14 cellular contexts compared by ENCODE assay signal in genomic region chr4:152451496-152451895, GRCh38.
DNase-seq lines count a peak whose midpoint lies in the region; ATAC-seq lines count a peak whose summit lies in the region.
"Had no signal": no experiment of that assay in that cellular context is flagged by ENCODE, and none has a peak within 500 bp of the region (broad histone marks: within the 10 kb centered on the region; RNA-seq: fewer than 3 reads in every experiment).

No MANE protein-coding gene starts in this region.

- H3K4me3 ChIP-seq in BLaER1: no peak overlapping the region

- no peak overlapping the region for H3K27ac ChIP-seq in BLaER1
- H3K27ac ChIP-seq: C4-2B, HL-60 had no signal

- peak overlapping the region; percentile 72 for H3K4me2 ChIP-seq in BLaER1

- no peak for ATAC-seq in GM19455 (IDR thresholded peaks at IDR 0.05; ENCODE audit: unreplicated experiment)
- ATAC-seq: HCT116 had no signal

- peak; percentile 57 for DNase-seq in DMS53 (lab: John Stamatoyannopoulos, UW)
- peak; percentile 5 for DNase-seq in HK-2 (ENCODE audit: unreplicated experiment)
- peak; percentile 50 for DNase-seq in left kidney (ENCODE audit: low read depth, low spot score)
- DNase-seq in hypothalamus (lab: John Stamatoyannopoulos, UW): no peak
- no peak for DNase-seq in GM19240 (ENCODE audit: insufficient read length, low spot score)
- DNase-seq: ACHN; CD4-positive, alpha-beta memory T cell; DMS153; KBM-7 had no signal

- peaks cover 27% of the 10 kb centered on the region for H3K4me1 ChIP-seq in BLaER1

- H3K9ac ChIP-seq in BLaER1: no peak overlapping the region

- H3K36me3 ChIP-seq in BLaER1: no peaks in the 10 kb centered on the region

- peaks cover 52% of the 10 kb centered on the region for H4K20me1 ChIP-seq in BLaER1

- H3K27me3 ChIP-seq in BLaER1: no peaks in the 10 kb centered on the region

- H3K9me3 ChIP-seq in BLaER1: no peaks in the 10 kb centered on the region

Comparison
In these comparisons a context has a peak if more than half of its experiments do, and no peak if none do; other contexts are left out.
1. DNase-seq: peak in DMS53 (single experiment), HK-2 (single experiment) and left kidney (single experiment); none in hypothalamus (0 of 51) and GM19240 (single experiment).